Comparison of ENCODE assay signal across 9 cellular contexts in genomic region chr2:151410485-151410833, GRCh38.
DNase-seq lines count a peak whose midpoint lies in the region; ATAC-seq, FAIRE-seq and TF ChIP-seq lines count a peak whose summit lies in the region.
"Had no signal": no experiment of that assay in that cellular context is flagged by ENCODE, and none has a peak within 500 bp of the region (broad histone marks: within the 10 kb centered on the region; RNA-seq: fewer than 3 reads in every experiment).

No MANE protein-coding gene starts in this region.

- TF ChIP-seq CTCF in D721Med (IDR thresholded peaks at IDR 0.05; ENCODE audit: insufficient read depth, missing control alignments), result no peak

- FAIRE-seq in D721Med (lab: Jason Lieb, UNC), result no peak
- FAIRE-seq: frontal cortex had no signal

- DNase-seq in D721Med (ENCODE audit: insufficient read length, low spot score) (peak; percentile 21), HS-27A (ENCODE audit: low read depth) (peak; percentile 5), T follicular helper cell (ENCODE audit: low read depth) (peak; percentile 20), astrocyte of the hippocampus (ENCODE audit: low read depth, low spot score) (peak; percentile 42), islet precursor cell (peak; percentile 68), SHP77 treated with DMSO at 0.1 percent for 48 hours (lab: John Stamatoyannopoulos, UW) (no peak)
- DNase-seq in stimulated activated CD4-positive, alpha-beta T cell treated with anti-CD3 and anti-CD28 coated beads, Interleukin-2, amount 100 ng/mL, for 4 hours (ENCODE audit: low read depth), result peak; percentile 38

- peak; percentile 38 for ATAC-seq in GM21360 (IDR thresholded peaks at IDR 0.05; ENCODE audit: unreplicated experiment)
